In the genomic region with DNA sequence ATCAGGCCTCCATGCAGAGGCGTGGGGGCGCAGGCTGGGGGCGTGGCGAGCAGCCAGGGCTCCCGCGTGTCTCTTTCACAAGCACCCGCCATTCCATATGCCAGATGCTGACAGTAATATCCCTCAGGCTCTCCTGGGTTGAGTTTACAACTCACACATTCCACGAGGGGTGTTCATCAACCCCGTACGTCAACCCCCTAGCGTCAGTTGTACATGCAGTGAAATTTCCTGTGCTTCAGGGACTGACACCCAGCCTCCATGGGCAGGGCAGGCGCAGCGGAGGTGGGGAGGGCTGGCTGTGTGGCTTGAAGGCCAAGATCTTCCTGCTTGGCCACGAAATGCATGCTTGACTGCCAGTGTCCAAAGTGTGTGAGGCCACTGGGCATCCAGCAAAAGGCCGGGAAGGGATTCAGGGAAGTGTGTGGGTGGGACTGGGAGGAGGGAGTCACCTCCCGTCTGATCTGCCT, we compare ENCODE assay signal across 17 cellular contexts. TPM values are rescaled to one million over a fixed set of nuclear protein-coding genes. Genes with fewer than 3 reads are reported as not detected.
DNase-seq lines count a peak whose midpoint lies in the region; ATAC-seq, FAIRE-seq and TF ChIP-seq lines count a peak whose summit lies in the region.
"Had no signal": no experiment of that assay in that cellular context is flagged by ENCODE, and none has a peak within 500 bp of the region (broad histone marks: within the 10 kb centered on the region; RNA-seq: fewer than 3 reads in every experiment).

No MANE protein-coding gene starts in this region.

- CTCF ChIA-PET in AG04449 (lab: Yijun Ruan, JAX), result interaction anchor here (1.1 to 1.5 kb wide), 2 partner anchors 9 to 31 kb away, joined by 3 to 7 read pairs; no protein-coding TSS in a partner anchor
- CTCF ChIA-PET in T-cell (lab: Charles Lee), result no interaction called here

- H3K4me1 Mint-ChIP-seq in T-cell, result peaks cover 4 to 14% (median 12%) of the 10 kb centered on the region in 3 donors

- H3K36me3 Mint-ChIP-seq in T-cell, result no peaks in the 10 kb centered on the region
- H3K36me3 Mint-ChIP-seq: activated CD8-positive, alpha-beta memory T cell treated with anti-CD3 and anti-CD28 coated beads, Interleukin-2, amount 10 ng/mL, durations not matched to agents 7 days and 5 days; stimulated activated naive B cell treated with anti-CD40 and anti-IgM and Interleukin-4, amounts not matched to agents 10 μg/mL and 1 μg/mL and 100 μg/mL, for 72 hours had no signal

- no peaks in the 10 kb centered on the region for H3K9me3 ChIP-seq in osteoblast (ENCODE audit: low read depth, low read length)
- H3K9me3 ChIP-seq: BLaER1 had no signal

- POLR2A ChIA-PET in AG04449 (lab: Yijun Ruan, JAX) (no interaction called here), T-cell (lab: Charles Lee) (no interaction called here)

- H3K79me2 ChIP-seq in osteoblast (ENCODE audit: insufficient read depth, low read length), result no peaks in the 10 kb centered on the region

- TF ChIP-seq CTCF in AG04449 (IDR thresholded peaks at IDR 0.05; ENCODE audit: insufficient read depth, low read length, missing control alignments) (no peak), osteoblast (IDR thresholded peaks at IDR 0.05; ENCODE audit: extremely low read depth, low read depth, low read length) (no peak)

- peaks cover 36% of the 10 kb centered on the region for H3K4me1 ChIP-seq in osteoblast (ENCODE audit: insufficient read depth, low read length)
- H3K4me1 ChIP-seq: BLaER1 had no signal

- no peak overlapping the region for H3K4me3 Mint-ChIP-seq in T-cell
- H3K4me3 Mint-ChIP-seq: activated CD8-positive, alpha-beta memory T cell treated with anti-CD3 and anti-CD28 coated beads, Interleukin-2, amount 10 ng/mL, durations not matched to agents 7 days and 5 days; stimulated activated naive B cell treated with anti-CD40 and anti-IgM and Interleukin-4, amounts not matched to agents 10 μg/mL and 1 μg/mL and 100 μg/mL, for 72 hours had no signal

- DNase-seq in AG04449 (ENCODE audit: low read depth, low spot score), result peak; percentile 81
- DNase-seq in HTR-8/SVneo (ENCODE audit: insufficient read length, low spot score), result peak; percentile 51
- peak; percentile 22 for DNase-seq in epithelial cell of prostate (ENCODE audit: low read depth, low spot score)
- peak; percentile 90 for DNase-seq in osteoblast (ENCODE audit: insufficient read length, low spot score, missing footprints)
- no peak for DNase-seq in SKM-1 (lab: John Stamatoyannopoulos, UW; ENCODE audit: unreplicated experiment)
- DNase-seq in T-cell, result no peak
- DNase-seq in NCI-H526 (lab: John Stamatoyannopoulos, UW), result no peak
- DNase-seq: activated CD8-positive, alpha-beta memory T cell treated with anti-CD3 and anti-CD28 coated beads, Interleukin-2, amount 10 ng/mL, durations not matched to agents 7 days and 5 days; amniotic stem cell; effector CD8-positive, alpha-beta T cell; NCI-H187 treated with DMSO at 0.1 percent for 48 hours; stimulated activated naive B cell treated with anti-CD40 and anti-IgM and Interleukin-4, amounts not matched to agents 10 μg/mL and 1 μg/mL and 100 μg/mL, for 72 hours had no signal

- no peak overlapping the region for H3K27ac ChIP-seq in epithelial cell of prostate
- peak overlapping the region; percentile 79 for H3K27ac ChIP-seq in osteoblast (ENCODE audit: low read depth, low read length)
- H3K27ac ChIP-seq: BLaER1 had no signal

- no peaks in the 10 kb centered on the region for H3K36me3 ChIP-seq in osteoblast (ENCODE audit: insufficient read depth, low read length)
- H3K36me3 ChIP-seq: BLaER1 had no signal

- no peak for ATAC-seq in HG03565 (IDR thresholded peaks at IDR 0.05; ENCODE audit: unreplicated experiment)
- no peak for ATAC-seq in T-cell (replicated peaks in 1 of 4)
- ATAC-seq: activated CD8-positive, alpha-beta memory T cell treated with anti-CD3 and anti-CD28 coated beads, Interleukin-2, amount 10 ng/mL, durations not matched to agents 7 days and 5 days; stimulated activated naive B cell treated with anti-CD40 and anti-IgM and Interleukin-4, amounts not matched to agents 10 μg/mL and 1 μg/mL and 100 μg/mL, for 72 hours had no signal

- H3K27ac Mint-ChIP-seq in T-cell, result no peak overlapping the region
- H3K27ac Mint-ChIP-seq: activated CD8-positive, alpha-beta memory T cell treated with anti-CD3 and anti-CD28 coated beads, Interleukin-2, amount 10 ng/mL, durations not matched to agents 7 days and 5 days; stimulated activated naive B cell treated with anti-CD40 and anti-IgM and Interleukin-4, amounts not matched to agents 10 μg/mL and 1 μg/mL and 100 μg/mL, for 72 hours had no signal

- H3K27me3 ChIP-seq in osteoblast (ENCODE audit: insufficient read depth, low read length), result no peaks in the 10 kb centered on the region
- H3K27me3 ChIP-seq: BLaER1 had no signal

- H3K4me3 ChIP-seq in AG04449 (ENCODE audit: low read depth, low read length) (no peak overlapping the region), osteoblast (ENCODE audit: insufficient read depth, low read length) (no peak overlapping the region)
- H3K4me3 ChIP-seq: BLaER1 had no signal

- FAIRE-seq in HTR-8/SVneo (lab: Jason Lieb, UNC), result peak; percentile 84
- FAIRE-seq: TTC549 had no signal

- H3K9me3 Mint-ChIP-seq in T-cell, result no peaks in the 10 kb centered on the region
- H3K9me3 Mint-ChIP-seq: stimulated activated naive B cell treated with anti-CD40 and anti-IgM and Interleukin-4, amounts not matched to agents 10 μg/mL and 1 μg/mL and 100 μg/mL, for 72 hours had no signal

- peak overlapping the region; percentile 70 for H2AFZ ChIP-seq in osteoblast (ENCODE audit: low read length)

- H3K27me3 Mint-ChIP-seq in T-cell, result peaks cover 6 to 7% of the 10 kb centered on the region in 2 donors

- H3K4me2 ChIP-seq in osteoblast (ENCODE audit: insufficient read depth, low read length), result peak overlapping the region; percentile 38
- H3K4me2 ChIP-seq: BLaER1 had no signal

- H4K20me1 ChIP-seq in osteoblast (ENCODE audit: insufficient read depth, low read length), result no peaks in the 10 kb centered on the region
- H4K20me1 ChIP-seq: BLaER1 had no signal

RNA-seq across cellular contexts. Expression of gene CLIC6, which starts 33.6 kb away (rescaled TPM):
- total RNA-seq in osteoblast (under 0.01 TPM in 2 replicates), T-cell (under 1 TPM; 0.10 to 0.98 (median 0.46) TPM)
- total RNA-seq: myocyte, OCI-LY7 had no signal

Comparison
In these comparisons a context has a peak if more than half of its experiments do, and no peak if none do; other contexts are left out.
1. DNase-seq: peak in AG04449 (single experiment), HTR-8/SVneo (single experiment), epithelial cell of prostate (single experiment) and osteoblast (single experiment); none in SKM-1 (single experiment), T-cell (0 of 34) and NCI-H526 (0 of 2).